10 cellular contexts compared by ENCODE assay signal in genomic region chr16:72877374-72878028, GRCh38.
DNase-seq lines count a peak whose midpoint lies in the region; ATAC-seq and TF ChIP-seq lines count a peak whose summit lies in the region.
"Had no signal": no experiment of that assay in that cellular context is flagged by ENCODE, and none has a peak within 500 bp of the region (broad histone marks: within the 10 kb centered on the region; RNA-seq: fewer than 3 reads in every experiment).

No MANE protein-coding gene starts in this region.

- H3K4me1 Mint-ChIP-seq in H9, result peaks cover 0 to 8% of the 10 kb centered on the region in 2 experiments; a peak in 2 of 4 replicates

- H3K9ac ChIP-seq in HCT116 (ENCODE audit: low read length), result peak overlapping the region; percentile 40; the same call in 1 of the 2 replicates
- no peak overlapping the region for H3K9ac ChIP-seq in H9 (ENCODE audit: extremely low read depth, insufficient read length, low read length)

- H3K4me3 ChIP-seq in HCT116 (replicated peaks in 1 of 2; ENCODE audit: low read depth in 1 of 2, low read length in 2 of 2), result peak overlapping the region in 1 of 2 experiments; percentile 32; a peak in 2 of 4 replicates
- no peak overlapping the region for H3K4me3 ChIP-seq in gastroesophageal sphincter
- no peak overlapping the region for H3K4me3 ChIP-seq in skeletal muscle cell (ENCODE audit: low read depth, low read length)

- H3K36me3 ChIP-seq in HCT116 (ENCODE audit: control insufficient read depth in 1 of 2, insufficient read depth in 2 of 2, low read length in 2 of 2) (no peaks in the 10 kb centered on the region), gastroesophageal sphincter (no peaks in the 10 kb centered on the region)

- peaks cover 10 to 13% of the 10 kb centered on the region in 2 experiments for H3K9me3 Mint-ChIP-seq in H9

- peaks cover 0 to 5% (median 3%) of the 10 kb centered on the region in 3 experiments; a peak in 3 of 7 replicates for H3K36me3 Mint-ChIP-seq in H9 (ENCODE audit: insufficient read depth in 1 of 3, low read depth in 3 of 3)

- H3K27me3 Mint-ChIP-seq in H9 (ENCODE audit: low read depth), result no peaks in the 10 kb centered on the region; the same call in 1 of the 2 replicates

- no peak overlapping the region for H3K4me3 Mint-ChIP-seq in H9

- no peak overlapping the region for H3K56ac ChIP-seq in H9 (ENCODE audit: insufficient read length, low read depth, low read length)

- H2AK5ac ChIP-seq in H9 (ENCODE audit: insufficient read length, low read length), result no peak overlapping the region

- no peak overlapping the region for H2BK5ac ChIP-seq in H9 (ENCODE audit: insufficient read length, low read length)

- H3K27ac Mint-ChIP-seq in H9, result peak overlapping the region in 1 of 3 experiments; percentile 55; a peak in 1 of 7 replicates

- WGBS in gastroesophageal sphincter (ENCODE audit: low coverage in 1 of 2), 2 donors, result 20 to 57% methylated on average over 3 to 9 of the region's 12 CpGs
- no CpG with 5 or more reads among the region's 12 CpGs for WGBS in H9 (ENCODE audit: extremely low coverage, insufficient read length, low lambda C conversion rate)

- TF ChIP-seq POLR2A in HCT116 (IDR thresholded peaks at IDR 0.05; ENCODE audit: borderline replicate concordance, extremely low read depth, insufficient read depth, insufficient read length), result no peak
- no peak for TF ChIP-seq POLR2A in gastroesophageal sphincter (IDR thresholded peaks at IDR 0.05)

- no peak overlapping the region for H3K18ac ChIP-seq in H9 (ENCODE audit: insufficient read length, low read depth, low read length)

- peak; percentile 83 for DNase-seq in HCT116 (ENCODE audit: low read depth, low spot score)
- peak; percentile 65 for DNase-seq in skeletal muscle cell (ENCODE audit: low read depth)
- DNase-seq in activated CD4-positive, alpha-beta T cell treated with anti-CD3 and anti-CD28 coated beads, Interleukin-2, amount 50 U/mL, for 4 hours, result no peak
- no peak for DNase-seq in H9
- DNase-seq: activated naive CD4-positive, alpha-beta T cell treated with Interleukin-2 at 50 U/mL for 16 hours; NCI-H345 had no signal

- no peak for TF ChIP-seq RAD21 in HCT116 (IDR thresholded peaks at IDR 0.05; ENCODE audit: low read depth)

- H4K20me1 ChIP-seq in HCT116 (ENCODE audit: insufficient read depth) (no peaks in the 10 kb centered on the region), H9 (ENCODE audit: control insufficient read depth, insufficient read depth, insufficient read length) (no peaks in the 10 kb centered on the region)

- H2BK15ac ChIP-seq in H9 (ENCODE audit: low read depth, low read length), result no peak overlapping the region

- H2BK120ac ChIP-seq in H9 (ENCODE audit: low read depth, low read length, poor library complexity, severe bottlenecking), result no peak overlapping the region

- no TSS peak for BruUV-seq in HCT116 (replicated peaks; lab: Mats Ljungman, UMichigan)

- no peaks in the 10 kb centered on the region for H3K9me2 ChIP-seq in HCT116 (ENCODE audit: insufficient read depth)

- no peak overlapping the region for H2BK12ac ChIP-seq in H9 (ENCODE audit: insufficient read length, low read depth, low read length)

- H2AFZ ChIP-seq in HCT116 (ENCODE audit: low read depth, low read length, poor library complexity, severe bottlenecking) (no peak overlapping the region), H9 (ENCODE audit: low read length) (no peak overlapping the region)

- H3K79me1 ChIP-seq in H9 (ENCODE audit: insufficient read depth, low read depth, low read length, poor library complexity, severe bottlenecking), result no peaks in the 10 kb centered on the region

- CTCF ChIA-PET in HCT116 (lab: Charles Lee), result no interaction called here

- no peak overlapping the region for H3K4ac ChIP-seq in H9 (ENCODE audit: low read depth, low read length)

- TF ChIP-seq EP300 in gastroesophageal sphincter (IDR thresholded peaks at IDR 0.05), result no peak

- H4K5ac ChIP-seq in H9 (ENCODE audit: insufficient read length, low read depth, low read length), result no peak overlapping the region

- H4K8ac ChIP-seq in H9 (replicated peaks; ENCODE audit: insufficient read length, low read depth, low read length), result no peak overlapping the region

- no peak overlapping the region for H3K14ac ChIP-seq in H9 (ENCODE audit: insufficient read depth, low read length)

- H3K4me2 ChIP-seq in HCT116 (ENCODE audit: low read length), result peak overlapping the region; percentile 72
- H3K4me2 ChIP-seq in H9 (ENCODE audit: insufficient read depth, insufficient read length, low read length), result no peak overlapping the region

- no peak overlapping the region for H4K91ac ChIP-seq in H9 (ENCODE audit: insufficient read length, low read depth, low read length)

- H3K27me3 ChIP-seq in HCT116 (ENCODE audit: insufficient read depth, low read length) (no peaks in the 10 kb centered on the region), gastroesophageal sphincter (no peaks in the 10 kb centered on the region), H9 (ENCODE audit: insufficient read depth, low read length) (no peaks in the 10 kb centered on the region)

- H2BK20ac ChIP-seq in H9 (ENCODE audit: low read depth, low read length, poor library complexity, severe bottlenecking), result no peak overlapping the region

- H3K9me3 ChIP-seq in HCT116 (ENCODE audit: control insufficient read depth in 1 of 2, insufficient read depth in 1 of 2, low read depth in 1 of 2, low read length in 2 of 2) (no peaks in the 10 kb centered on the region), gastroesophageal sphincter (no peaks in the 10 kb centered on the region), H9 (ENCODE audit: control insufficient read depth, low read depth, low read length) (no peaks in the 10 kb centered on the region)

- no peak for TF ChIP-seq CTCF in HCT116 (IDR thresholded peaks at IDR 0.05 in 2 of 3, conservative IDR thresholded peaks at IDR 0.05 in 1 of 3; ENCODE audit: borderline replicate concordance in 1 of 3, insufficient read depth in 1 of 3, low read depth in 2 of 3, low read length in 2 of 3)
- no peak for TF ChIP-seq CTCF in gastroesophageal sphincter (IDR thresholded peaks at IDR 0.05)
- no peak for TF ChIP-seq CTCF in H9 (conservative IDR thresholded peaks at IDR 0.05)

- H3T11ph ChIP-seq in H9 (ENCODE audit: low read length), result no peak overlapping the region

- H3K27ac ChIP-seq in HCT116 (ENCODE audit: low read depth, low read length) (peak overlapping the region; percentile 67), gastroesophageal sphincter (peak overlapping the region in 1 of 4 donors; percentile 48), H9 (ENCODE audit: insufficient read length, low read depth, low read length) (no peak overlapping the region)

- ATAC-seq in HCT116, result peak; percentile 92
- peak; percentile 72 for ATAC-seq in SK-N-SH treated with all-trans-retinoic acid at 6 μM for 48 hours
- ATAC-seq in gastroesophageal sphincter, result peak; percentile 23
- ATAC-seq in HG03521 (IDR thresholded peaks at IDR 0.05; ENCODE audit: unreplicated experiment), result no peak
- ATAC-seq in HG02970 (IDR thresholded peaks at IDR 0.05; ENCODE audit: low FRiP score, unreplicated experiment), result no peak

- intact Hi-C loops in HCT116 (cut with micrococcal nuclease), result no loop called here

- H3K23me2 ChIP-seq in H9 (ENCODE audit: insufficient read length, low read depth, low read length, poor library complexity, severe bottlenecking), result peaks cover 5% of the 10 kb centered on the region

- H3K23ac ChIP-seq in H9 (ENCODE audit: insufficient read length, low read depth, low read length), result no peak overlapping the region

- RAD21 ChIA-PET in HCT116 (lab: Charles Lee; ENCODE audit: low non-redundant PET in 1 of 2, low total read pairs in 2 of 2, uncharacterized antibody in 2 of 2, unreplicated experiment in 2 of 2), result no interaction called here

- peaks cover 37 to 39% of the 10 kb centered on the region in 2 experiments for H3K4me1 ChIP-seq in HCT116 (ENCODE audit: control insufficient read depth in 1 of 2, insufficient read depth in 2 of 2, low read length in 2 of 2)
- peaks cover 0 to 22% (median 0%) of the 10 kb centered on the region in 3 donors for H3K4me1 ChIP-seq in gastroesophageal sphincter
- H3K4me1 ChIP-seq in H9 (ENCODE audit: insufficient read depth, low read length), result no peaks in the 10 kb centered on the region

- no peaks in the 10 kb centered on the region for H3K79me2 ChIP-seq in HCT116 (ENCODE audit: insufficient read depth, low read length)
- H3K79me2 ChIP-seq in H9 (ENCODE audit: insufficient read depth, low read length), result no peaks in the 10 kb centered on the region

- POLR2A ChIA-PET in HCT116 (lab: Charles Lee), result no interaction called here

TF ChIP-seq in HCT116, 20 proteins besides CTCF, POLR2A, EP300 and RAD21 (continues in another document):
- TF ChIP-seq TCF7L2 (IDR thresholded peaks at IDR 0.05; ENCODE audit: borderline replicate concordance, extremely low read depth, insufficient read depth, insufficient read length) (peak; percentile 66), SP1 (IDR thresholded peaks at IDR 0.05; ENCODE audit: low read depth) (peak; percentile 80), EZH2 (IDR thresholded peaks at IDR 0.05) (no peak), SRF (IDR thresholded peaks at IDR 0.05; ENCODE audit: low read depth) (peak; percentile 52; the same call in 1 of the 2 replicates), JUND (IDR thresholded peaks at IDR 0.05) (peak; percentile 90), ELF1 (IDR thresholded peaks at IDR 0.05; ENCODE audit: borderline replicate concordance, low read depth) (no peak; the same call in 1 of the 2 replicates), CBX3 (IDR thresholded peaks at IDR 0.05; ENCODE audit: low read depth) (peak; percentile 63; the same call in 1 of the 2 replicates), SIN3A (IDR thresholded peaks at IDR 0.05; ENCODE audit: low read depth) (no peak), CEBPB (IDR thresholded peaks at IDR 0.05; ENCODE audit: low read depth) (peak; percentile 61; the same call in 1 of the 2 replicates), EGR1 (IDR thresholded peaks at IDR 0.05; ENCODE audit: low read depth) (peak; percentile 80)

TF ChIP-seq in SK-N-SH treated with all-trans-retinoic acid at 6 μM for 48 hours, 23 proteins besides CTCF, POLR2A, EP300 and RAD21 (continues in another document):
- TF ChIP-seq ISL1 (CRISPR knock-in tag; IDR thresholded peaks at IDR 0.05) (no peak), ARNTL (CRISPR knock-in tag; IDR thresholded peaks at IDR 0.05; ENCODE audit: borderline replicate concordance, low read depth) (no peak), PATZ1 (CRISPR knock-in tag; IDR thresholded peaks at IDR 0.05; ENCODE audit: borderline replicate concordance) (no peak)

Comparison
In these comparisons a context has a peak if more than half of its experiments do, and no peak if none do; other contexts are left out.
1. ATAC-seq: peak in HCT116 (single experiment), SK-N-SH treated with all-trans-retinoic acid at 6 μM for 48 hours (single experiment) and gastroesophageal sphincter (single experiment); none in HG03521 (single experiment) and HG02970 (single experiment).
2. DNase-seq: peak in HCT116 (single experiment) and skeletal muscle cell (single experiment); none in activated CD4-positive, alpha-beta T cell treated with anti-CD3 and anti-CD28 coated beads, Interleukin-2, amount 50 U/mL, for 4 hours (0 of 2) and H9 (single experiment).